ENCODE assay signal across 8 cellular contexts in genomic region chr10:103692421-103693069, GRCh38.
A peak's percentile ranks its signal among the peaks of the same experiment; 100 is the strongest.
DNase-seq lines count a peak whose midpoint lies in the region; ATAC-seq and TF ChIP-seq lines count a peak whose summit lies in the region.

No MANE protein-coding gene starts in this region.

- H3K27me3 ChIP-seq in ascending aorta, result no peaks in the 10 kb centered on the region
- no peaks in the 10 kb centered on the region for H3K27me3 ChIP-seq in SK-N-SH (ENCODE audit: insufficient read depth)

- H3K27ac ChIP-seq in ascending aorta (no peak overlapping the region), SK-N-SH (ENCODE audit: low read depth in 2 of 2, low read length in 1 of 2) (no peak overlapping the region)

- CTCF ChIA-PET in SK-N-SH (lab: Yijun Ruan, JAX), result interaction anchor here (1.8 kb wide), 1 partner anchor 12 kb away, joined by 4 read pairs; no protein-coding TSS in a partner anchor

- intact Hi-C loops in ascending aorta (cut with DNase I), result loop anchor here (10.0 kb wide), 1 partner anchor 432 kb away; the partner anchor contains the start of gene SFR1

- no peak overlapping the region for H2AFZ ChIP-seq in SK-N-SH (ENCODE audit: low read depth)

- no peak overlapping the region for H3K9ac ChIP-seq in SK-N-SH

- H3K9me3 Mint-ChIP-seq in nephron, result no peaks in the 10 kb centered on the region

- peaks cover 33% of the 10 kb centered on the region for H3K27me3 Mint-ChIP-seq in nephron (ENCODE audit: low read depth)

- H3K4me1 ChIP-seq in ascending aorta, result peaks cover 19 to 40% of the 10 kb centered on the region in 2 donors
- peaks cover 9 to 13% of the 10 kb centered on the region in 2 experiments; a peak in 3 of 4 replicates for H3K4me1 ChIP-seq in SK-N-SH (ENCODE audit: control insufficient read depth in 1 of 2, insufficient read depth in 2 of 2, low read depth in 1 of 2, low read length in 1 of 2)

- H3K4me3 ChIP-seq in GM08714 (ENCODE audit: low read length) (peak overlapping the region; percentile 68; the same call in 1 of the 2 replicates), ascending aorta (peak overlapping the region; percentile 45 to 66), SK-N-SH (ENCODE audit: low read depth in 2 of 2, low read length in 1 of 2) (no peak overlapping the region)

- peak overlapping the region; percentile 49 to 72 (median 63) for H3K4me3 Mint-ChIP-seq in nephron

- H3K9me3 ChIP-seq in ascending aorta, result no peaks in the 10 kb centered on the region
- H3K9me3 ChIP-seq in SK-N-SH, result no peaks in the 10 kb centered on the region

- no peak for TF ChIP-seq RAD21 in SK-N-SH (IDR thresholded peaks at IDR 0.05; ENCODE audit: low read length)

- H4K20me1 ChIP-seq in SK-N-SH (ENCODE audit: insufficient read depth), result no peaks in the 10 kb centered on the region

- H3K36me3 ChIP-seq in ascending aorta, result no peaks in the 10 kb centered on the region
- H3K36me3 ChIP-seq in SK-N-SH (replicated peaks in 1 of 2; ENCODE audit: control insufficient read depth in 1 of 2, insufficient read depth in 2 of 2, low read length in 1 of 2), result no peaks in the 10 kb centered on the region

- 88% methylated on average over 43 of the region's 43 CpGs for WGBS in SK-N-SH (ENCODE audit: low lambda C conversion rate)

- H3K4me1 Mint-ChIP-seq in nephron, result peaks cover 45% of the 10 kb centered on the region

- H3K4me2 ChIP-seq in SK-N-SH, result no peak overlapping the region

- no peak for TF ChIP-seq CTCF in ascending aorta (IDR thresholded peaks at IDR 0.05)
- no peak for TF ChIP-seq CTCF in nephron (IDR thresholded peaks at IDR 0.05; ENCODE audit: unreplicated experiment in 3 of 3)
- TF ChIP-seq CTCF in SK-N-SH (IDR thresholded peaks at IDR 0.05), result no peak

- DNase-seq in ascending aorta (ENCODE audit: low spot score in 2 of 2) (no peak), SK-N-SH (no peak), NCI-H2029 treated with DMSO at 0.1 percent for 48 hours (lab: John Stamatoyannopoulos, UW) (no peak), DMS153 (lab: John Stamatoyannopoulos, UW) (no peak)

- peak; percentile 53 for ATAC-seq in GM19452 (IDR thresholded peaks at IDR 0.05; ENCODE audit: unreplicated experiment)
- peak; percentile 61 for ATAC-seq in HG03439 (IDR thresholded peaks at IDR 0.05; ENCODE audit: unreplicated experiment)

- no peak overlapping the region for H3K27ac Mint-ChIP-seq in nephron

- no peaks in the 10 kb centered on the region for H3F3A ChIP-seq in SK-N-SH (replicated peaks; ENCODE audit: insufficient read depth)

- H3K9me2 ChIP-seq in SK-N-SH, result no peaks in the 10 kb centered on the region

- no peaks in the 10 kb centered on the region for H3K36me3 Mint-ChIP-seq in nephron (ENCODE audit: low read depth)

- TF ChIP-seq EP300 in SK-N-SH (IDR thresholded peaks at IDR 0.05; ENCODE audit: borderline replicate concordance in 1 of 2, low read depth in 1 of 2, low read length in 1 of 2), result no peak

- H3K79me2 ChIP-seq in SK-N-SH (ENCODE audit: insufficient read depth), result no peaks in the 10 kb centered on the region

- POLR2A ChIA-PET in SK-N-SH (lab: Yijun Ruan, JAX), result no interaction called here

TF ChIP-seq in SK-N-SH, 30 proteins besides CTCF, POLR2A, EP300 and RAD21:
- TF ChIP-seq ZBTB33 (IDR thresholded peaks at IDR 0.05; ENCODE audit: borderline replicate concordance, low read depth) (no peak), SMC3 (IDR thresholded peaks at IDR 0.05; ENCODE audit: low read depth, low read length) (no peak), RXRA (IDR thresholded peaks at IDR 0.05; ENCODE audit: borderline replicate concordance, low read depth) (no peak)
TF ChIP-seq in SK-N-SH: peak in this region for 0.

Comparison
In these comparisons a context has a peak if more than half of its experiments do, and no peak if none do; other contexts are left out.
1. H3K4me3 ChIP-seq: peak in GM08714 (single experiment) and ascending aorta (2 of 2); none in SK-N-SH (0 of 2).